1 cellular context compared by ENCODE assay signal in genomic region chr14:23071244-23071974, GRCh38.
TF ChIP-seq lines count a peak whose summit lies in the region.

No MANE protein-coding gene starts in this region.

TF ChIP-seq in HepG2, 621 proteins besides CTCF, POLR2A, EP300 and RAD21 (continued from another document and continues in another):
- TF ChIP-seq ZNF33A (CRISPR knock-in tag; IDR thresholded peaks at IDR 0.05; ENCODE audit: borderline replicate concordance), result no peak
- TF ChIP-seq YY1 (IDR thresholded peaks at IDR 0.05; ENCODE audit: insufficient read depth, insufficient replicate concordance, low read depth, low read length), result peak; percentile 99
- TF ChIP-seq MTERF4 (CRISPR knock-in tag; IDR thresholded peaks at IDR 0.05), result peak; percentile 97
- 0 out of 2 replicates have a peak, but pooled peaks have one; percentile 31 for TF ChIP-seq CAMTA2 (CRISPR knock-in tag; IDR thresholded peaks at IDR 0.05; ENCODE audit: borderline replicate concordance)
- TF ChIP-seq ZNF709 (CRISPR knock-in tag; IDR thresholded peaks at IDR 0.05), result peak; percentile 64; the same call in 1 of the 2 replicates
- no peak for TF ChIP-seq ZNF562 (CRISPR knock-in tag; IDR thresholded peaks at IDR 0.05; ENCODE audit: borderline replicate concordance)
- no peak for TF ChIP-seq ZBTB43 (CRISPR knock-in tag; conservative IDR thresholded peaks at IDR 0.05)
- TF ChIP-seq RFX3 (CRISPR knock-in tag; IDR thresholded peaks at IDR 0.05), result no peak
- TF ChIP-seq, protein P1, sequence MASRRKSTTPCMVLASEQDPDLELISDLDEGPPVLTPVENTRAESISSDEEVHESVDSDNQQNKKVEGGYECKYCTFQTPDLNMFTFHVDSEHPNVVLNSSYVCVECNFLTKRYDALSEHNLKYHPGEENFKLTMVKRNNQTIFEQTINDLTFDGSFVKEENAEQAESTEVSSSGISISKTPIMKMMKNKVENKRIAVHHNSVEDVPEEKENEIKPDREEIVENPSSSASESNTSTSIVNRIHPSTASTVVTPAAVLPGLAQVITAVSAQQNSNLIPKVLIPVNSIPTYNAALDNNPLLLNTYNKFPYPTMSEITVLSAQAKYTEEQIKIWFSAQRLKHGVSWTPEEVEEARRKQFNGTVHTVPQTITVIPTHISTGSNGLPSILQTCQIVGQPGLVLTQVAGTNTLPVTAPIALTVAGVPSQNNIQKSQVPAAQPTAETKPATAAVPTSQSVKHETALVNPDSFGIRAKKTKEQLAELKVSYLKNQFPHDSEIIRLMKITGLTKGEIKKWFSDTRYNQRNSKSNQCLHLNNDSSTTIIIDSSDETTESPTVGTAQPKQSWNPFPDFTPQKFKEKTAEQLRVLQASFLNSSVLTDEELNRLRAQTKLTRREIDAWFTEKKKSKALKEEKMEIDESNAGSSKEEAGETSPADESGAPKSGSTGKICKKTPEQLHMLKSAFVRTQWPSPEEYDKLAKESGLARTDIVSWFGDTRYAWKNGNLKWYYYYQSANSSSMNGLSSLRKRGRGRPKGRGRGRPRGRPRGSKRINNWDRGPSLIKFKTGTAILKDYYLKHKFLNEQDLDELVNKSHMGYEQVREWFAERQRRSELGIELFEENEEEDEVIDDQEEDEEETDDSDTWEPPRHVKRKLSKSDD (CRISPR knock-in tag; IDR thresholded peaks at IDR 0.05; ENCODE audit: low read depth), result no peak
- TF ChIP-seq, protein P2, sequence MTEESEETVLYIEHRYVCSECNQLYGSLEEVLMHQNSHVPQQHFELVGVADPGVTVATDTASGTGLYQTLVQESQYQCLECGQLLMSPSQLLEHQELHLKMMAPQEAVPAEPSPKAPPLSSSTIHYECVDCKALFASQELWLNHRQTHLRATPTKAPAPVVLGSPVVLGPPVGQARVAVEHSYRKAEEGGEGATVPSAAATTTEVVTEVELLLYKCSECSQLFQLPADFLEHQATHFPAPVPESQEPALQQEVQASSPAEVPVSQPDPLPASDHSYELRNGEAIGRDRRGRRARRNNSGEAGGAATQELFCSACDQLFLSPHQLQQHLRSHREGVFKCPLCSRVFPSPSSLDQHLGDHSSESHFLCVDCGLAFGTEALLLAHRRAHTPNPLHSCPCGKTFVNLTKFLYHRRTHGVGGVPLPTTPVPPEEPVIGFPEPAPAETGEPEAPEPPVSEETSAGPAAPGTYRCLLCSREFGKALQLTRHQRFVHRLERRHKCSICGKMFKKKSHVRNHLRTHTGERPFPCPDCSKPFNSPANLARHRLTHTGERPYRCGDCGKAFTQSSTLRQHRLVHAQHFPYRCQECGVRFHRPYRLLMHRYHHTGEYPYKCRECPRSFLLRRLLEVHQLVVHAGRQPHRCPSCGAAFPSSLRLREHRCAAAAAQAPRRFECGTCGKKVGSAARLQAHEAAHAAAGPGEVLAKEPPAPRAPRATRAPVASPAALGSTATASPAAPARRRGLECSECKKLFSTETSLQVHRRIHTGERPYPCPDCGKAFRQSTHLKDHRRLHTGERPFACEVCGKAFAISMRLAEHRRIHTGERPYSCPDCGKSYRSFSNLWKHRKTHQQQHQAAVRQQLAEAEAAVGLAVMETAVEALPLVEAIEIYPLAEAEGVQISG (CRISPR knock-in tag; IDR thresholded peaks at IDR 0.05), result peak; percentile 88
- peak; percentile 61; the same call in 1 of the 2 replicates for TF ChIP-seq TBX2 (CRISPR knock-in tag; IDR thresholded peaks at IDR 0.05; ENCODE audit: borderline replicate concordance)
- TF ChIP-seq PHF5A (CRISPR knock-in tag; IDR thresholded peaks at IDR 0.05; ENCODE audit: low read depth, unreplicated experiment), result peak; percentile 65
- TF ChIP-seq ZNF17 (CRISPR knock-in tag; IDR thresholded peaks at IDR 0.05), result no peak
- peak; percentile 99 for TF ChIP-seq POLR2G (IDR thresholded peaks at IDR 0.05; ENCODE audit: low read depth, low read length)
- peak; percentile 77 for TF ChIP-seq PHF20 (CRISPR knock-in tag; IDR thresholded peaks at IDR 0.05)
- TF ChIP-seq, protein P3, sequence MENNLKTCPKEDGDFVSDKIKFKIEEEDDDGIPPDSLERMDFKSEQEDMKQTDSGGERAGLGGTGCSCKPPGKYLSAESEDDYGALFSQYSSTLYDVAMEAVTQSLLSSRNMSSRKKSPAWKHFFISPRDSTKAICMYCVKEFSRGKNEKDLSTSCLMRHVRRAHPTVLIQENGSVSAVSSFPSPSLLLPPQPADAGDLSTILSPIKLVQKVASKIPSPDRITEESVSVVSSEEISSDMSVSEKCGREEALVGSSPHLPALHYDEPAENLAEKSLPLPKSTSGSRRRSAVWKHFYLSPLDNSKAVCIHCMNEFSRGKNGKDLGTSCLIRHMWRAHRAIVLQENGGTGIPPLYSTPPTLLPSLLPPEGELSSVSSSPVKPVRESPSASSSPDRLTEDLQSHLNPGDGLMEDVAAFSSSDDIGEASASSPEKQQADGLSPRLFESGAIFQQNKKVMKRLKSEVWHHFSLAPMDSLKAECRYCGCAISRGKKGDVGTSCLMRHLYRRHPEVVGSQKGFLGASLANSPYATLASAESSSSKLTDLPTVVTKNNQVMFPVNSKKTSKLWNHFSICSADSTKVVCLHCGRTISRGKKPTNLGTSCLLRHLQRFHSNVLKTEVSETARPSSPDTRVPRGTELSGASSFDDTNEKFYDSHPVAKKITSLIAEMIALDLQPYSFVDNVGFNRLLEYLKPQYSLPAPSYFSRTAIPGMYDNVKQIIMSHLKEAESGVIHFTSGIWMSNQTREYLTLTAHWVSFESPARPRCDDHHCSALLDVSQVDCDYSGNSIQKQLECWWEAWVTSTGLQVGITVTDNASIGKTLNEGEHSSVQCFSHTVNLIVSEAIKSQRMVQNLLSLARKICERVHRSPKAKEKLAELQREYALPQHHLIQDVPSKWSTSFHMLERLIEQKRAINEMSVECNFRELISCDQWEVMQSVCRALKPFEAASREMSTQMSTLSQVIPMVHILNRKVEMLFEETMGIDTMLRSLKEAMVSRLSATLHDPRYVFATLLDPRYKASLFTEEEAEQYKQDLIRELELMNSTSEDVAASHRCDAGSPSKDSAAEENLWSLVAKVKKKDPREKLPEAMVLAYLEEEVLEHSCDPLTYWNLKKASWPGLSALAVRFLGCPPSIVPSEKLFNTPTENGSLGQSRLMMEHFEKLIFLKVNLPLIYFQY (CRISPR knock-in tag; IDR thresholded peaks at IDR 0.05; ENCODE audit: borderline replicate concordance), result no peak; the same call in 1 of the 2 replicates
- TF ChIP-seq, protein P4, sequence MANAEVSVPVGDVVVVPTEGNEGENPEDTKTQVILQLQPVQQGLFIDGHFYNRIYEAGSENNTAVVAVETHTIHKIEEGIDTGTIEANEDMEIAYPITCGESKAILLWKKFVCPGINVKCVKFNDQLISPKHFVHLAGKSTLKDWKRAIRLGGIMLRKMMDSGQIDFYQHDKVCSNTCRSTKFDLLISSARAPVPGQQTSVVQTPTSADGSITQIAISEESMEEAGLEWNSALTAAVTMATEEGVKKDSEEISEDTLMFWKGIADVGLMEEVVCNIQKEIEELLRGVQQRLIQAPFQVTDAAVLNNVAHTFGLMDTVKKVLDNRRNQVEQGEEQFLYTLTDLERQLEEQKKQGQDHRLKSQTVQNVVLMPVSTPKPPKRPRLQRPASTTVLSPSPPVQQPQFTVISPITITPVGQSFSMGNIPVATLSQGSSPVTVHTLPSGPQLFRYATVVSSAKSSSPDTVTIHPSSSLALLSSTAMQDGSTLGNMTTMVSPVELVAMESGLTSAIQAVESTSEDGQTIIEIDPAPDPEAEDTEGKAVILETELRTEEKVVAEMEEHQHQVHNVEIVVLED (CRISPR knock-in tag; IDR thresholded peaks at IDR 0.05; ENCODE audit: borderline replicate concordance), result 0 out of 2 replicates have a peak, but pooled peaks have one; percentile 42
- no peak for TF ChIP-seq FOXJ3 (CRISPR knock-in tag; IDR thresholded peaks at IDR 0.05; ENCODE audit: borderline replicate concordance)
- no peak for TF ChIP-seq TCF7 (IDR thresholded peaks at IDR 0.05; ENCODE audit: low read depth)
- TF ChIP-seq, protein P5, sequence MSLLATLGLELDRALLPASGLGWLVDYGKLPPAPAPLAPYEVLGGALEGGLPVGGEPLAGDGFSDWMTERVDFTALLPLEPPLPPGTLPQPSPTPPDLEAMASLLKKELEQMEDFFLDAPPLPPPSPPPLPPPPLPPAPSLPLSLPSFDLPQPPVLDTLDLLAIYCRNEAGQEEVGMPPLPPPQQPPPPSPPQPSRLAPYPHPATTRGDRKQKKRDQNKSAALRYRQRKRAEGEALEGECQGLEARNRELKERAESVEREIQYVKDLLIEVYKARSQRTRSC (CRISPR knock-in tag; IDR thresholded peaks at IDR 0.05; ENCODE audit: low read depth), result no peak
- TF ChIP-seq YEATS4 (CRISPR knock-in tag; IDR thresholded peaks at IDR 0.05; ENCODE audit: borderline replicate concordance), result peak; percentile 81
- TF ChIP-seq, protein P6, sequence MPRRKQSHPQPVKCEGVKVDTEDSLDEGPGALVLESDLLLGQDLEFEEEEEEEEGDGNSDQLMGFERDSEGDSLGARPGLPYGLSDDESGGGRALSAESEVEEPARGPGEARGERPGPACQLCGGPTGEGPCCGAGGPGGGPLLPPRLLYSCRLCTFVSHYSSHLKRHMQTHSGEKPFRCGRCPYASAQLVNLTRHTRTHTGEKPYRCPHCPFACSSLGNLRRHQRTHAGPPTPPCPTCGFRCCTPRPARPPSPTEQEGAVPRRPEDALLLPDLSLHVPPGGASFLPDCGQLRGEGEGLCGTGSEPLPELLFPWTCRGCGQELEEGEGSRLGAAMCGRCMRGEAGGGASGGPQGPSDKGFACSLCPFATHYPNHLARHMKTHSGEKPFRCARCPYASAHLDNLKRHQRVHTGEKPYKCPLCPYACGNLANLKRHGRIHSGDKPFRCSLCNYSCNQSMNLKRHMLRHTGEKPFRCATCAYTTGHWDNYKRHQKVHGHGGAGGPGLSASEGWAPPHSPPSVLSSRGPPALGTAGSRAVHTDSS (CRISPR knock-in tag; conservative IDR thresholded peaks at IDR 0.05), result no peak
- peak; percentile 81 for TF ChIP-seq HDAC2 (CRISPR knock-in tag; IDR thresholded peaks at IDR 0.05)
- no peak for TF ChIP-seq HNRNPUL1 (IDR thresholded peaks at IDR 0.05; ENCODE audit: low read depth, low read length)
- no peak for TF ChIP-seq MLLT10 (CRISPR knock-in tag; IDR thresholded peaks at IDR 0.05)
- TF ChIP-seq RARA (CRISPR knock-in tag; IDR thresholded peaks at IDR 0.05), result no peak
- peak; percentile 91 for TF ChIP-seq ZBTB44 (CRISPR knock-in tag; IDR thresholded peaks at IDR 0.05)
- peak; percentile 48; the same call in 1 of the 2 replicates for TF ChIP-seq MXD3 (CRISPR knock-in tag; IDR thresholded peaks at IDR 0.05)
- no peak for TF ChIP-seq TGIF2 (CRISPR knock-in tag; IDR thresholded peaks at IDR 0.05)
- TF ChIP-seq ZNF335 (CRISPR knock-in tag; IDR thresholded peaks at IDR 0.05), result peak; percentile 56; the same call in 1 of the 2 replicates
